ENCODE assay signal across 9 cellular contexts in genomic region chr2:36352711-36353110, GRCh38. TPM values are rescaled to one million over a fixed set of nuclear protein-coding genes. Genes with fewer than 3 reads are reported as not detected.
A peak's percentile ranks its signal among the peaks of the same experiment; 100 is the strongest.
DNase-seq lines count a peak whose midpoint lies in the region; ATAC-seq and TF ChIP-seq lines count a peak whose summit lies in the region.
"Had no signal": no experiment of that assay in that cellular context is flagged by ENCODE, and none has a peak within 500 bp of the region (broad histone marks: within the 10 kb centered on the region; RNA-seq: fewer than 3 reads in every experiment).

No MANE protein-coding gene starts in this region.

- H3K27ac ChIP-seq in GM23338 (ENCODE audit: low read depth), result 0 out of 2 replicates have a peak overlapping the region, but pooled peaks have one; percentile 26
- H3K27ac ChIP-seq in SJSA1, result 0 out of 2 replicates have a peak overlapping the region, but pooled peaks have one; percentile 7
- H3K27ac ChIP-seq in gastrocnemius medialis, result peak overlapping the region in 3 of 4 donors; percentile 2 to 35 (median 13)
- H3K27ac ChIP-seq in vagina, result no peak overlapping the region

- H3K4me2 ChIP-seq in GM23338, result peak overlapping the region; percentile 70

- H3K79me2 ChIP-seq in GM23338 (replicated peaks; ENCODE audit: insufficient read depth), result peaks cover 36% of the 10 kb centered on the region

- peak overlapping the region; percentile 31; the same call in 1 of the 2 replicates for H3K4me3 ChIP-seq in GM23338
- no peak overlapping the region for H3K4me3 ChIP-seq in SJSA1
- no peak overlapping the region for H3K4me3 ChIP-seq in epithelial cell of proximal tubule (ENCODE audit: low read depth, low read length)
- H3K4me3 ChIP-seq in gastrocnemius medialis, result no peak overlapping the region
- no peak overlapping the region for H3K4me3 ChIP-seq in vagina

- H3K27ac Mint-ChIP-seq in GM23338, result no peak overlapping the region
- H3K27ac Mint-ChIP-seq: stimulated activated naive CD8-positive, alpha-beta T cell treated with anti-CD3 and anti-CD28 coated beads, Interleukin-15, Interleukin-2, amounts not matched to agents 100 ng/mL and 50 ng/mL, for 24 hours had no signal

- DNase-seq in GM23338 (ENCODE audit: low spot score) (no peak), SJSA1 (ENCODE audit: low read depth in 1 of 2, low spot score in 2 of 2) (no peak), epithelial cell of proximal tubule (ENCODE audit: low read depth) (no peak), gastrocnemius medialis (no peak), NAMALWA (ENCODE audit: low spot score) (no peak), vagina (ENCODE audit: extremely low spot score in 2 of 2) (no peak)

- 0 out of 2 replicates have a peak, but pooled peaks cover 3% of the 10 kb centered on the region for H3K9me2 ChIP-seq in GM23338 (ENCODE audit: insufficient read depth)

- no peak for TF ChIP-seq CTCF in GM23338 (conservative IDR thresholded peaks at IDR 0.05; ENCODE audit: low read depth in 2 of 2)
- TF ChIP-seq CTCF in epithelial cell of proximal tubule (conservative IDR thresholded peaks at IDR 0.05; ENCODE audit: low read depth, low read length), result peak; percentile 25
- no peak for TF ChIP-seq CTCF in gastrocnemius medialis (IDR thresholded peaks at IDR 0.05 in 4 of 5, conservative IDR thresholded peaks at IDR 0.05 in 1 of 5)
- TF ChIP-seq CTCF in vagina (IDR thresholded peaks at IDR 0.05), result no peak

- no peak for TF ChIP-seq POLR2A in gastrocnemius medialis (IDR thresholded peaks at IDR 0.05)
- TF ChIP-seq POLR2A in vagina (IDR thresholded peaks at IDR 0.05), result no peak

- peaks cover 31% of the 10 kb centered on the region for H3K4me1 Mint-ChIP-seq in GM23338

- H3K4me3 Mint-ChIP-seq in GM23338, result no peak overlapping the region
- H3K4me3 Mint-ChIP-seq: stimulated activated naive CD8-positive, alpha-beta T cell treated with anti-CD3 and anti-CD28 coated beads, Interleukin-15, Interleukin-2, amounts not matched to agents 100 ng/mL and 50 ng/mL, for 24 hours had no signal

- peaks cover 20% of the 10 kb centered on the region for H3K27me3 ChIP-seq in GM23338 (ENCODE audit: insufficient read depth)
- H3K27me3 ChIP-seq in SJSA1 (replicated peaks), result no peaks in the 10 kb centered on the region
- H3K27me3 ChIP-seq in gastrocnemius medialis, result no peaks in the 10 kb centered on the region
- H3K27me3 ChIP-seq in vagina, result no peaks in the 10 kb centered on the region

- intact Hi-C loops in gastrocnemius medialis (cut with DNase I; ENCODE audit: low total_unique reads) (loop anchor here (2.0 to 5.0 kb wide), 3 partner anchors 158 to 615 kb away; partner anchors contain the start of gene STRN), vagina (cut with DNase I) (loop anchor here (10.0 kb wide), 3 partner anchors 102 to 432 kb away; no protein-coding TSS in a partner anchor)

- no peak for ATAC-seq in GM23338
- ATAC-seq in gastrocnemius medialis, result no peak
- no peak for ATAC-seq in GM21423 (IDR thresholded peaks at IDR 0.05; ENCODE audit: unreplicated experiment)

- peaks cover 23% of the 10 kb centered on the region for H3K27me3 Mint-ChIP-seq in GM23338 (ENCODE audit: insufficient read depth, low read depth, poor library complexity)

- no peaks in the 10 kb centered on the region for H3K9me3 Mint-ChIP-seq in GM23338
- H3K9me3 Mint-ChIP-seq: naive B cell; stimulated activated naive CD8-positive, alpha-beta T cell treated with anti-CD3 and anti-CD28 coated beads, Interleukin-15, Interleukin-2, amounts not matched to agents 100 ng/mL and 50 ng/mL, for 24 hours had no signal

- in situ Hi-C loops in gastrocnemius medialis (cut with MboI; ENCODE audit: low sequenced_read_pairs in 4 of 4), result loop anchor here (5.0 to 10.0 kb wide), 3 partner anchors 152 to 315 kb away; no protein-coding TSS in a partner anchor

- H4K20me1 ChIP-seq in GM23338 (replicated peaks; ENCODE audit: insufficient read depth), result no peaks in the 10 kb centered on the region; the same call in 1 of the 2 replicates

- H3K9me3 ChIP-seq in SJSA1 (replicated peaks), result no peaks in the 10 kb centered on the region
- no peaks in the 10 kb centered on the region for H3K9me3 ChIP-seq in gastrocnemius medialis
- H3K9me3 ChIP-seq in vagina, result no peaks in the 10 kb centered on the region

- H3K4me1 ChIP-seq in GM23338 (ENCODE audit: insufficient read depth) (peaks cover 27% of the 10 kb centered on the region), SJSA1 (replicated peaks) (peaks cover 38% of the 10 kb centered on the region), gastrocnemius medialis (peaks cover 6 to 8% of the 10 kb centered on the region in 2 donors), vagina (peaks cover 13% of the 10 kb centered on the region)

- no peak overlapping the region for H2AFZ ChIP-seq in GM23338

- H3K36me3 ChIP-seq in GM23338 (ENCODE audit: insufficient read depth) (no peaks in the 10 kb centered on the region), SJSA1 (peaks cover 25% of the 10 kb centered on the region), gastrocnemius medialis (no peaks in the 10 kb centered on the region), vagina (no peaks in the 10 kb centered on the region)

- no peaks in the 10 kb centered on the region; the same call in 2 of the 3 replicates for H3K36me3 Mint-ChIP-seq in GM23338 (ENCODE audit: low read depth)
- H3K36me3 Mint-ChIP-seq: naive B cell had no signal

- no peaks in the 10 kb centered on the region for H3F3A ChIP-seq in GM23338 (replicated peaks; ENCODE audit: low read depth)

TF ChIP-seq in GM23338, 12 proteins besides CTCF, POLR2A, EP300 and RAD21 (continues in another document):
- TF ChIP-seq CREB1 (CRISPR knock-in tag; IDR thresholded peaks at IDR 0.05; ENCODE audit: low read depth) (no peak), STAT1 (IDR thresholded peaks at IDR 0.05; ENCODE audit: unreplicated experiment) (no peak), NANOG (IDR thresholded peaks at IDR 0.05; ENCODE audit: borderline replicate concordance) (no peak), ZNF114 (CRISPR knock-in tag; IDR thresholded peaks at IDR 0.05) (no peak), EZH2phosphoT487 (IDR thresholded peaks at IDR 0.05; ENCODE audit: unreplicated experiment) (no peak), JUNB (IDR thresholded peaks at IDR 0.05; ENCODE audit: unreplicated experiment) (no peak), ZNF462 (CRISPR knock-in tag; IDR thresholded peaks at IDR 0.05) (no peak)

RNA-seq across cellular contexts. Expression of gene CRIM1, which starts 2.9 kb away (rescaled TPM):
- total RNA-seq in GM23338 (2014; rRNA removed; shearing (Covaris generic)), result 30.9 and 36.4 TPM in 2 replicates
- 10.5 and 11.3 TPM in 2 replicates for polyA plus RNA-seq in GM23338 (2016; fragmentation: Nextera tagmentation; extraction: Ambion mirVana)
- total RNA-seq in SJSA1 (2014; rRNA removed; shearing (Covaris generic)), result 245 and 249 TPM in 2 replicates
- 123 and 143 TPM in 2 replicates for total RNA-seq in epithelial cell of proximal tubule
- total RNA-seq in gastrocnemius medialis, result 100 to 1,000 TPM in 2 of 4 donors, 10 to 100 TPM in 2; 93.2 to 194 (median 119) TPM
- 60.4 TPM for total RNA-seq in vagina
